ENCODE assay signal across 9 cellular contexts in genomic region chr11:18617688-18618340, GRCh38. TPM values are rescaled to one million over a fixed set of nuclear protein-coding genes. Genes with fewer than 3 reads are reported as not detected.
DNase-seq lines count a peak whose midpoint lies in the region; ATAC-seq and TF ChIP-seq lines count a peak whose summit lies in the region.
"Had no signal": no experiment of that assay in that cellular context is flagged by ENCODE, and none has a peak within 500 bp of the region (broad histone marks: within the 10 kb centered on the region; RNA-seq: fewer than 3 reads in every experiment).

No MANE protein-coding gene starts in this region.

- H3K27ac ChIP-seq in CD4-positive, CD25-positive, alpha-beta regulatory T cell (ENCODE audit: insufficient read depth, low read length, poor library complexity, severe bottlenecking) = peak overlapping the region; percentile 65

- H3K9me3 Mint-ChIP-seq in CD4-positive, CD25-positive, alpha-beta regulatory T cell = no peaks in the 10 kb centered on the region
- H3K9me3 Mint-ChIP-seq in HFFc6 (no peaks in the 10 kb centered on the region), mesothelial cell of epicardium (no peaks in the 10 kb centered on the region)
- H3K9me3 Mint-ChIP-seq in activated CD4-positive, alpha-beta memory T cell treated with anti-CD3 and anti-CD28 coated beads, Interleukin-2, amount 10 ng/mL, durations not matched to agents 7 days and 5 days = no peaks in the 10 kb centered on the region

- intact Hi-C loops in sciatic nerve (cut with DNase I) = no loop called here

- H3K36me3 Mint-ChIP-seq in CD4-positive, CD25-positive, alpha-beta regulatory T cell = peaks cover 20% of the 10 kb centered on the region
- H3K36me3 Mint-ChIP-seq in HFFc6 (ENCODE audit: low read depth) (peaks cover 27% of the 10 kb centered on the region), mesothelial cell of epicardium (peaks cover 11% of the 10 kb centered on the region)
- H3K36me3 Mint-ChIP-seq in activated CD4-positive, alpha-beta memory T cell treated with anti-CD3 and anti-CD28 coated beads, Interleukin-2, amount 10 ng/mL, durations not matched to agents 7 days and 5 days (ENCODE audit: low read depth) = peaks cover 41% of the 10 kb centered on the region

- H3K4me1 Mint-ChIP-seq in CD4-positive, CD25-positive, alpha-beta regulatory T cell = peaks cover 33 to 79% (median 53%) of the 10 kb centered on the region in 4 donors
- H3K4me1 Mint-ChIP-seq in HFFc6 (ENCODE audit: low read depth) = peaks cover 46% of the 10 kb centered on the region
- H3K4me1 Mint-ChIP-seq in activated CD4-positive, alpha-beta memory T cell treated with anti-CD3 and anti-CD28 coated beads, Interleukin-2, amount 10 ng/mL, durations not matched to agents 7 days and 5 days = peaks cover 67% of the 10 kb centered on the region
- peaks cover 7% of the 10 kb centered on the region for H3K4me1 Mint-ChIP-seq in mesothelial cell of epicardium

- H3K27ac Mint-ChIP-seq in CD4-positive, CD25-positive, alpha-beta regulatory T cell = peak overlapping the region; percentile 33 to 78 (median 68)
- H3K27ac Mint-ChIP-seq in HFFc6 (peak overlapping the region; percentile 75), mesothelial cell of epicardium (no peak overlapping the region)
- H3K27ac Mint-ChIP-seq in activated CD4-positive, alpha-beta memory T cell treated with anti-CD3 and anti-CD28 coated beads, Interleukin-2, amount 10 ng/mL, durations not matched to agents 7 days and 5 days = peak overlapping the region; percentile 81

- H3K9me3 ChIP-seq in CD4-positive, CD25-positive, alpha-beta regulatory T cell (ENCODE audit: control insufficient read depth in 2 of 2, low read length in 2 of 2) = no peaks in the 10 kb centered on the region

- no peaks in the 10 kb centered on the region for H3K27me3 ChIP-seq in CD4-positive, CD25-positive, alpha-beta regulatory T cell (ENCODE audit: control insufficient read depth, insufficient read depth, low read length)

- DNase-seq in CD4-positive, CD25-positive, alpha-beta regulatory T cell = peak; percentile 6 to 82 (median 49)
- no peak for DNase-seq in HFFc6
- DNase-seq in activated CD4-positive, alpha-beta memory T cell treated with anti-CD3 and anti-CD28 coated beads, Interleukin-2, amount 10 ng/mL, durations not matched to agents 7 days and 5 days = peak; percentile 68
- peak; percentile 8 for DNase-seq in kidney tubule cell (ENCODE audit: low spot score)
- no peak for DNase-seq in sciatic nerve (ENCODE audit: low spot score)
- no peak for DNase-seq in cerebellar nuclear complex (lab: John Stamatoyannopoulos, UW)
- no peak for DNase-seq in HuH-7.5 (ENCODE audit: low spot score)
- no peak for DNase-seq in mesothelial cell of epicardium (ENCODE audit: low spot score in 2 of 2, unreplicated experiment in 2 of 2)
- DNase-seq: NCI-H345 had no signal

- POLR2A ChIA-PET in activated CD4-positive, alpha-beta memory T cell treated with anti-CD3 and anti-CD28 coated beads, Interleukin-2, amount 10 ng/mL, durations not matched to agents 7 days and 5 days (lab: Charles Lee) = interaction anchor here (0.8 to 12.8 kb wide), 11 partner anchors 8 to 296 kb away, joined by 3 to 211 read pairs (median 4); partner anchors contain the start of genes GTF2H1, HPS5, LDHA and SPTY2D1

- peak overlapping the region; percentile 72 for H3K4me3 ChIP-seq in CD4-positive, CD25-positive, alpha-beta regulatory T cell (ENCODE audit: low read depth, low read length)

- peaks cover 4% of the 10 kb centered on the region for H3K27me3 Mint-ChIP-seq in CD4-positive, CD25-positive, alpha-beta regulatory T cell
- H3K27me3 Mint-ChIP-seq in HFFc6 (ENCODE audit: insufficient read depth) = no peaks in the 10 kb centered on the region
- no peaks in the 10 kb centered on the region for H3K27me3 Mint-ChIP-seq in activated CD4-positive, alpha-beta memory T cell treated with anti-CD3 and anti-CD28 coated beads, Interleukin-2, amount 10 ng/mL, durations not matched to agents 7 days and 5 days
- H3K27me3 Mint-ChIP-seq in mesothelial cell of epicardium (ENCODE audit: low read depth) = no peaks in the 10 kb centered on the region

- H3K4me3 Mint-ChIP-seq in CD4-positive, CD25-positive, alpha-beta regulatory T cell = peak overlapping the region; percentile 72 to 87 (median 78)
- H3K4me3 Mint-ChIP-seq in HFFc6 (peak overlapping the region; percentile 13; the same call in 1 of the 2 replicates), mesothelial cell of epicardium (no peak overlapping the region)
- H3K4me3 Mint-ChIP-seq in activated CD4-positive, alpha-beta memory T cell treated with anti-CD3 and anti-CD28 coated beads, Interleukin-2, amount 10 ng/mL, durations not matched to agents 7 days and 5 days = peak overlapping the region; percentile 66

- peak; percentile 62 to 63 for ATAC-seq in CD4-positive, CD25-positive, alpha-beta regulatory T cell (ENCODE audit: low read depth in 2 of 2)
- no peak for ATAC-seq in sciatic nerve

- CTCF ChIA-PET in activated CD4-positive, alpha-beta memory T cell treated with anti-CD3 and anti-CD28 coated beads, Interleukin-2, amount 10 ng/mL, durations not matched to agents 7 days and 5 days (lab: Charles Lee) = interaction anchor here (0.8 to 6.6 kb wide), 12 partner anchors 10 to 111 kb away, joined by 3 to 40 read pairs (median 6); partner anchors contain the start of genes SPTY2D1, TSG101 and UEVLD

- TF ChIP-seq CTCF in HFFc6 (IDR thresholded peaks at IDR 0.05) (no peak), mesothelial cell of epicardium (IDR thresholded peaks at IDR 0.05; ENCODE audit: unreplicated experiment) (no peak)

- peaks cover 48% of the 10 kb centered on the region for H3K4me1 ChIP-seq in CD4-positive, CD25-positive, alpha-beta regulatory T cell (ENCODE audit: control insufficient read depth, insufficient read depth, low read length, poor library complexity, severe bottlenecking)

- H3K36me3 ChIP-seq in CD4-positive, CD25-positive, alpha-beta regulatory T cell (ENCODE audit: control insufficient read depth, insufficient read depth, low read length) = peaks cover 27% of the 10 kb centered on the region

RNA-seq across cellular contexts. Expression of gene SPTY2D1, which starts 16.3 kb away (rescaled TPM):
- total RNA-seq in CD4-positive, CD25-positive, alpha-beta regulatory T cell = 62.0 TPM
- polyA plus RNA-seq in CD4-positive, CD25-positive, alpha-beta regulatory T cell = 10 to 100 TPM; 11.2 to 13.5 (median 12.6) TPM
- 10 to 100 TPM; 25.9 to 29.8 (median 28.1) TPM for total RNA-seq in HFFc6 (2021; fragmentation: NEBNext Ultra II Directional; extraction: Animal tissue kit (Norgen Biotek cat#: 25700))
- total RNA-seq in activated CD4-positive, alpha-beta memory T cell treated with anti-CD3 and anti-CD28 coated beads, Interleukin-2, amount 10 ng/mL, durations not matched to agents 7 days and 5 days = 10 to 100 TPM; 30.8 to 32.8 TPM
- 16.3 TPM for total RNA-seq in sciatic nerve
- total RNA-seq in mesothelial cell of epicardium = 22.3 to 26.9 TPM (median 23.0 TPM) in 3 replicates

RNA-seq across cellular contexts. Expression of gene MISFA, which starts 18.2 kb away (rescaled TPM):
- total RNA-seq in CD4-positive, CD25-positive, alpha-beta regulatory T cell = 1.1 TPM
- polyA plus RNA-seq in CD4-positive, CD25-positive, alpha-beta regulatory T cell = under 1 TPM in 2 of 4 donors, not detected in 2; 0.49 to 0.75 TPM
- total RNA-seq in HFFc6 (2021; fragmentation: NEBNext Ultra II Directional; extraction: Animal tissue kit (Norgen Biotek cat#: 25700)) = 1 to 10 TPM; 1.5 to 2.8 (median 2.4) TPM
- total RNA-seq in activated CD4-positive, alpha-beta memory T cell treated with anti-CD3 and anti-CD28 coated beads, Interleukin-2, amount 10 ng/mL, durations not matched to agents 7 days and 5 days = 1 to 10 TPM; 1.3 to 2.1 TPM
- 5.6 TPM for total RNA-seq in sciatic nerve
- total RNA-seq in mesothelial cell of epicardium = 7.6 to 8.9 TPM (median 8.0 TPM) in 3 replicates

RNA-seq across cellular contexts. Expression of gene UEVLD, which starts 29.3 kb away (rescaled TPM):
- 5.9 TPM for total RNA-seq in CD4-positive, CD25-positive, alpha-beta regulatory T cell
- polyA plus RNA-seq in CD4-positive, CD25-positive, alpha-beta regulatory T cell = 10 to 100 TPM in 1 of 4 donors, 1 to 10 TPM in 3; 5.6 to 11.6 (median 8.1) TPM
- total RNA-seq in HFFc6 (2021; fragmentation: NEBNext Ultra II Directional; extraction: Animal tissue kit (Norgen Biotek cat#: 25700)) = 10 to 100 TPM; 20.0 to 29.0 (median 24.4) TPM
- 10 to 100 TPM; 23.3 to 26.1 TPM for total RNA-seq in activated CD4-positive, alpha-beta memory T cell treated with anti-CD3 and anti-CD28 coated beads, Interleukin-2, amount 10 ng/mL, durations not matched to agents 7 days and 5 days
- total RNA-seq in sciatic nerve (25.9 TPM), mesothelial cell of epicardium (12.6 to 15.6 TPM (median 14.8 TPM) in 3 replicates)

Comparison
In these comparisons a context has a peak if more than half of its experiments do, and no peak if none do; other contexts are left out.
1. DNase-seq: peak in CD4-positive, CD25-positive, alpha-beta regulatory T cell (3 of 3), activated CD4-positive, alpha-beta memory T cell treated with anti-CD3 and anti-CD28 coated beads, Interleukin-2, amount 10 ng/mL, durations not matched to agents 7 days and 5 days (single experiment) and kidney tubule cell (single experiment); none in HFFc6 (single experiment), sciatic nerve (single experiment), cerebellar nuclear complex (0 of 2), HuH-7.5 (single experiment) and mesothelial cell of epicardium (0 of 2).